Comparison of ENCODE assay signal across 8 cellular contexts in genomic region chr14:52067873-52068740, GRCh38. TPM values are rescaled to one million over a fixed set of nuclear protein-coding genes. Genes with fewer than 3 reads are reported as not detected.
A peak's percentile ranks its signal among the peaks of the same experiment; 100 is the strongest.
DNase-seq lines count a peak whose midpoint lies in the region; ATAC-seq and TF ChIP-seq lines count a peak whose summit lies in the region.

No MANE protein-coding gene starts in this region.

- ATAC-seq in RWPE2 (ENCODE audit: low read depth) (peak; percentile 63), GM21367 (IDR thresholded peaks at IDR 0.05; ENCODE audit: unreplicated experiment) (no peak), GM21825 (IDR thresholded peaks at IDR 0.05; ENCODE audit: unreplicated experiment) (no peak), HG03442 (IDR thresholded peaks at IDR 0.05; ENCODE audit: unreplicated experiment) (no peak)

- H3K4me1 Mint-ChIP-seq in endothelial cell (ENCODE audit: unreplicated experiment) = peaks cover 17% of the 10 kb centered on the region

- H3K27ac ChIP-seq in RWPE2 (ENCODE audit: poor library complexity, severe bottlenecking) = no peak overlapping the region

- H3K4me1 ChIP-seq in RWPE2 (ENCODE audit: insufficient read depth, poor library complexity, severe bottlenecking) = no peaks in the 10 kb centered on the region
- H3K4me1 ChIP-seq in mucosa of stomach (ENCODE audit: control insufficient read depth, insufficient read depth, low read length) = peaks cover 24% of the 10 kb centered on the region

- H3K27me3 ChIP-seq in RWPE2 (ENCODE audit: insufficient read depth, poor library complexity, severe bottlenecking) = peaks cover 31% of the 10 kb centered on the region
- peaks cover 51% of the 10 kb centered on the region for H3K27me3 ChIP-seq in mucosa of stomach (ENCODE audit: control insufficient read depth, insufficient read depth, low read length)

- DNase-seq in GM13976 (ENCODE audit: low spot score) (peak; percentile 49), RWPE2 (ENCODE audit: low spot score) (no peak), endothelial cell (ENCODE audit: low spot score) (peak; percentile 44), HPDE6-E6E7 (ENCODE audit: extremely low spot score) (no peak)

- no peaks in the 10 kb centered on the region for H3K9me3 Mint-ChIP-seq in endothelial cell (ENCODE audit: unreplicated experiment)

- TF ChIP-seq CTCF in GM13976 (IDR thresholded peaks at IDR 0.05; ENCODE audit: borderline replicate concordance, control extremely low read depth, extremely low read depth, insufficient read depth, missing control alignments) (no peak), RWPE2 (IDR thresholded peaks at IDR 0.05; ENCODE audit: poor library complexity, severe bottlenecking) (no peak), endothelial cell (IDR thresholded peaks at IDR 0.05; ENCODE audit: unreplicated experiment) (no peak)

- no peak overlapping the region for H3K27ac Mint-ChIP-seq in endothelial cell (ENCODE audit: unreplicated experiment)

- H3K9ac ChIP-seq in mucosa of stomach (ENCODE audit: low read length) = peak overlapping the region; percentile 48

- H3K36me3 ChIP-seq in RWPE2 (ENCODE audit: low read depth) (no peaks in the 10 kb centered on the region), mucosa of stomach (ENCODE audit: control insufficient read depth, insufficient read depth, low read length) (no peaks in the 10 kb centered on the region)

- H3K9me3 ChIP-seq in RWPE2 (ENCODE audit: severe bottlenecking) (no peaks in the 10 kb centered on the region), mucosa of stomach (ENCODE audit: control insufficient read depth, low read length) (no peaks in the 10 kb centered on the region)

- H3K36me3 Mint-ChIP-seq in endothelial cell (ENCODE audit: low read depth, unreplicated experiment) = no peaks in the 10 kb centered on the region

- H3K27me3 Mint-ChIP-seq in endothelial cell (ENCODE audit: unreplicated experiment) = peaks cover 8% of the 10 kb centered on the region

- in situ Hi-C loops in GM13976 (cut with MboI; ENCODE audit: low sequenced_read_pairs, unreplicated experiment) = no loop called here

- H3K4me3 ChIP-seq in RWPE2 (ENCODE audit: severe bottlenecking) (peak overlapping the region; percentile 45), mucosa of stomach (ENCODE audit: low read length) (peak overlapping the region; percentile 33)

- peak overlapping the region; percentile 91 for H3K4me3 Mint-ChIP-seq in endothelial cell (ENCODE audit: unreplicated experiment)

RNA-seq across cellular contexts. Expression of gene NID2, which starts 0.8 kb away (rescaled TPM):
- 80.8 TPM for total RNA-seq in endothelial cell (ENCODE audit: unreplicated experiment)

Comparison
In these comparisons a context has a peak if more than half of its experiments do, and no peak if none do; other contexts are left out.
1. DNase-seq: peak in GM13976 (single experiment) and endothelial cell (single experiment); none in RWPE2 (single experiment) and HPDE6-E6E7 (single experiment).